14 cellular contexts compared by ENCODE assay signal in the genomic region with DNA sequence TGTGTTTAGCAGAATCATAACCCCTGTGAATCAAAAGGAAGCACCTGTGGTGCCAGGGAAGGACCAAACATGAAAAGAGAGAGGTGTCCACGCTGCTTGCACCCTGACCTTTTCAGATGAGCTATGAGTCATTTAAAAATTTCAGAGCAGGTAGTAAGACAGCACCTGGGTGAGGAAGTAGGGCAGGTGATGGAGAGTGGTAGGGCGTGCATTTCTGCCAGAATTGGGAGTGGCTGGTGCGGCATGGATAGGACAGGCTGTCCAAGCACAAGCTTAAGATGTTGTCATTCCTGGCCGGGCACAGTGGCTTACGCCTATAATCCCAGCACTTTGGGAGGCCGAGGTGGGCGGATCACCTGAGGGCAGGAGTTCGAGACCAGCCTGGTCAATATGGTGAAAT.
"Had no signal": no experiment of that assay in that cellular context is flagged by ENCODE, and none has a peak within 500 bp of the region (broad histone marks: within the 10 kb centered on the region; RNA-seq: fewer than 3 reads in every experiment).

No MANE protein-coding gene starts in this region.

- DNase-seq: activated CD4-positive, alpha-beta T cell treated with anti-CD3 and anti-CD28 coated beads, Interleukin-2, amount 10 ng/mL, durations not matched to agents 24 days and 14 days; activated CD4-positive, CD25-positive, alpha-beta regulatory T cell; activated naive CD8-positive, alpha-beta T cell treated with anti-CD3 and anti-CD28 coated beads for 36 hours; erythroblast; nucleus accumbens; posterior cingulate gyrus; stimulated activated CD4-positive, alpha-beta T cell treated with anti-CD3 and anti-CD28 coated beads, Interleukin-4, amount 100 ng/mL, for 4 hours; stimulated activated CD8-positive, alpha-beta memory T cell treated with anti-CD3 and anti-CD28 coated beads, Interleukin-4, amount 100 ng/mL, for 48 hours; stimulated activated naive CD4-positive, alpha-beta T cell treated with Interleukin-2 at 50 U/mL for 16 hours; substantia nigra; SW 1271; trophoblast cell had no signal

- H3K4me3 ChIP-seq: skin epidermis had no signal

- ATAC-seq: left lobe of liver had no signal
